17 cellular contexts compared by ENCODE assay signal in genomic region chr2:33552758-33553461, GRCh38. TPM values are rescaled to one million over a fixed set of nuclear protein-coding genes. Genes with fewer than 3 reads are reported as not detected.
A peak's percentile ranks its signal among the peaks of the same experiment; 100 is the strongest.
DNase-seq lines count a peak whose midpoint lies in the region; ATAC-seq and TF ChIP-seq lines count a peak whose summit lies in the region.
"Had no signal": no experiment of that assay in that cellular context is flagged by ENCODE, and none has a peak within 500 bp of the region (broad histone marks: within the 10 kb centered on the region; RNA-seq: fewer than 3 reads in every experiment).

No MANE protein-coding gene starts in this region.

- H3K36me3 ChIP-seq in heart left ventricle, result peaks cover 0 to 51% (median 12%) of the 10 kb centered on the region in 9 donors
- no peaks in the 10 kb centered on the region for H3K36me3 ChIP-seq in upper lobe of right lung

- no peak overlapping the region for H3K4me3 ChIP-seq in heart left ventricle
- no peak overlapping the region for H3K4me3 ChIP-seq in upper lobe of right lung

- H3K27ac ChIP-seq in heart left ventricle, result peak overlapping the region in 3 of 12 donors; percentile 5 to 62 (median 40)
- no peak overlapping the region for H3K27ac ChIP-seq in upper lobe of right lung

- H3K27me3 Mint-ChIP-seq in activated B cell treated with CpG ODN at 0.5 μM for 24 hours, result no peaks in the 10 kb centered on the region
- H3K27me3 Mint-ChIP-seq: activated naive CD4-positive, alpha-beta T cell treated with anti-CD3 and anti-CD28 coated beads, Interleukin-2, amount 10 ng/mL, durations not matched to agents 7 days and 5 days had no signal

- peaks cover 23% of the 10 kb centered on the region for H3K4me1 Mint-ChIP-seq in activated B cell treated with CpG ODN at 0.5 μM for 24 hours
- H3K4me1 Mint-ChIP-seq: activated naive CD4-positive, alpha-beta T cell treated with anti-CD3 and anti-CD28 coated beads, Interleukin-2, amount 10 ng/mL, durations not matched to agents 7 days and 5 days had no signal

- TF ChIP-seq CTCF in heart left ventricle (IDR thresholded peaks at IDR 0.05), result no peak
- TF ChIP-seq CTCF in activated B cell treated with CpG ODN at 0.5 μM for 24 hours (IDR thresholded peaks at IDR 0.05), result no peak
- no peak for TF ChIP-seq CTCF in upper lobe of right lung (IDR thresholded peaks at IDR 0.05)

- H3K4me3 Mint-ChIP-seq in activated B cell treated with CpG ODN at 0.5 μM for 24 hours, result no peak overlapping the region
- H3K4me3 Mint-ChIP-seq: activated CD8-positive, alpha-beta T cell treated with anti-CD3 and anti-CD28 coated beads, Interleukin-2, amount 10 ng/mL, durations not matched to agents 7 days and 5 days; activated naive CD4-positive, alpha-beta T cell treated with anti-CD3 and anti-CD28 coated beads, Interleukin-2, amount 10 ng/mL, durations not matched to agents 7 days and 5 days had no signal

- intact Hi-C loops in heart left ventricle (cut with DNase I), result loop anchor here in 1 of 10 donors (5.0 kb wide), 1 partner anchor 76 kb away; the partner anchor contains the start of gene RASGRP3
- intact Hi-C loops in Right ventricle myocardium superior (cut with DNase I), result no loop called here
- intact Hi-C loops in activated B cell treated with CpG ODN at 0.5 μM for 24 hours (cut with micrococcal nuclease), result no loop called here
- intact Hi-C loops in upper lobe of right lung (cut with DNase I), result no loop called here

- POLR2A ChIA-PET in activated B cell treated with CpG ODN at 0.5 μM for 24 hours (lab: Charles Lee), result interaction anchor here (0.6 to 3.9 kb wide), 4 partner anchors 9 to 77 kb away, joined by 3 to 20 read pairs (median 4); partner anchors contain the start of gene RASGRP3

- CTCF ChIA-PET in activated B cell treated with CpG ODN at 0.5 μM for 24 hours (lab: Charles Lee), result no interaction called here

- H3K27ac Mint-ChIP-seq in activated B cell treated with CpG ODN at 0.5 μM for 24 hours, result peak overlapping the region; percentile 26
- H3K27ac Mint-ChIP-seq: activated CD8-positive, alpha-beta T cell treated with anti-CD3 and anti-CD28 coated beads, Interleukin-2, amount 10 ng/mL, durations not matched to agents 7 days and 5 days; activated naive CD4-positive, alpha-beta T cell treated with anti-CD3 and anti-CD28 coated beads, Interleukin-2, amount 10 ng/mL, durations not matched to agents 7 days and 5 days had no signal

- H3K36me3 Mint-ChIP-seq in activated B cell treated with CpG ODN at 0.5 μM for 24 hours (ENCODE audit: low read depth), result peaks cover 81% of the 10 kb centered on the region
- H3K36me3 Mint-ChIP-seq: activated naive CD4-positive, alpha-beta T cell treated with anti-CD3 and anti-CD28 coated beads, Interleukin-2, amount 10 ng/mL, durations not matched to agents 7 days and 5 days had no signal

- ATAC-seq in heart left ventricle (peak in 3 of 4 donors; percentile 36 to 57 (median 49)), Right ventricle myocardium superior (ENCODE audit: poor library complexity) (no peak), activated B cell treated with CpG ODN at 0.5 μM for 24 hours (ENCODE audit: low read depth) (no peak), upper lobe of right lung (peak; percentile 62), HG02852 (IDR thresholded peaks at IDR 0.05; ENCODE audit: unreplicated experiment) (no peak), GM21367 (IDR thresholded peaks at IDR 0.05; ENCODE audit: unreplicated experiment) (no peak)
- ATAC-seq: activated CD8-positive, alpha-beta T cell treated with anti-CD3 and anti-CD28 coated beads, Interleukin-2, amount 10 ng/mL, durations not matched to agents 7 days and 5 days; HCT116 had no signal

- WGBS in heart left ventricle, 4 donors, result 21 to 66% (median 32%) methylated on average over 1 of the region's 1 CpG

- DNase-seq in heart left ventricle (no peak), Right ventricle myocardium superior (no peak), activated B cell treated with CpG ODN at 0.5 μM for 24 hours (no peak), iris pigment epithelial cell (ENCODE audit: low read depth) (peak; percentile 81), upper lobe of right lung (no peak), H4 (ENCODE audit: low spot score) (no peak)
- DNase-seq: ACHN; activated CD8-positive, alpha-beta T cell treated with anti-CD3 and anti-CD28 coated beads, Interleukin-2, amount 10 ng/mL, durations not matched to agents 7 days and 5 days; activated naive CD4-positive, alpha-beta T cell treated with anti-CD3 and anti-CD28 coated beads, Interleukin-2, amount 10 ng/mL, durations not matched to agents 7 days and 5 days; cerebellar nuclear complex; DND-41; NCI-H2029 treated with DMSO at 0.1 percent for 48 hours; small intestine; T-helper 2 cell had no signal

- H3K9me3 Mint-ChIP-seq in activated B cell treated with CpG ODN at 0.5 μM for 24 hours, result no peaks in the 10 kb centered on the region
- H3K9me3 Mint-ChIP-seq: activated naive CD4-positive, alpha-beta T cell treated with anti-CD3 and anti-CD28 coated beads, Interleukin-2, amount 10 ng/mL, durations not matched to agents 7 days and 5 days had no signal

- H3K27me3 ChIP-seq in heart left ventricle, result no peaks in the 10 kb centered on the region
- H3K27me3 ChIP-seq in upper lobe of right lung, result no peaks in the 10 kb centered on the region

- no peak for TF ChIP-seq POLR2A in heart left ventricle (IDR thresholded peaks at IDR 0.05)

- H3K4me1 ChIP-seq in heart left ventricle, result peaks cover 0 to 38% (median 24%) of the 10 kb centered on the region in 12 donors
- H3K4me1 ChIP-seq in upper lobe of right lung, result peaks cover 20% of the 10 kb centered on the region

- no peaks in the 10 kb centered on the region for H3K9me3 ChIP-seq in heart left ventricle
- H3K9me3 ChIP-seq in upper lobe of right lung, result no peaks in the 10 kb centered on the region

RNA-seq across cellular contexts. Expression of gene FAM98A, which starts 46.2 kb away (rescaled TPM):
- total RNA-seq in heart left ventricle, result 10 to 100 TPM; 34.2 to 93.2 (median 66.4) TPM
- 100 to 1,000 TPM in 1 of 2 donors, 10 to 100 TPM in 1; 41.4 to 106 TPM for polyA plus RNA-seq in heart left ventricle
- 66.6 TPM for total RNA-seq in Right ventricle myocardium superior
- 30.2 and 40.5 TPM in 2 replicates for total RNA-seq in activated B cell treated with CpG ODN at 0.5 μM for 24 hours
- 43.6 TPM for total RNA-seq in upper lobe of right lung
- 4.6 and 43.4 TPM in 2 replicates for total RNA-seq in H4 (2014; rRNA removed; shearing (Covaris generic))

Comparison
In these comparisons a context has a peak if more than half of its experiments do, and no peak if none do; other contexts are left out.
1. ATAC-seq: peak in heart left ventricle (3 of 4) and upper lobe of right lung (single experiment); none in Right ventricle myocardium superior (single experiment), activated B cell treated with CpG ODN at 0.5 μM for 24 hours (single experiment), HG02852 (single experiment) and GM21367 (single experiment).